ENCODE assay signal across 1 cellular context in the genomic region with DNA sequence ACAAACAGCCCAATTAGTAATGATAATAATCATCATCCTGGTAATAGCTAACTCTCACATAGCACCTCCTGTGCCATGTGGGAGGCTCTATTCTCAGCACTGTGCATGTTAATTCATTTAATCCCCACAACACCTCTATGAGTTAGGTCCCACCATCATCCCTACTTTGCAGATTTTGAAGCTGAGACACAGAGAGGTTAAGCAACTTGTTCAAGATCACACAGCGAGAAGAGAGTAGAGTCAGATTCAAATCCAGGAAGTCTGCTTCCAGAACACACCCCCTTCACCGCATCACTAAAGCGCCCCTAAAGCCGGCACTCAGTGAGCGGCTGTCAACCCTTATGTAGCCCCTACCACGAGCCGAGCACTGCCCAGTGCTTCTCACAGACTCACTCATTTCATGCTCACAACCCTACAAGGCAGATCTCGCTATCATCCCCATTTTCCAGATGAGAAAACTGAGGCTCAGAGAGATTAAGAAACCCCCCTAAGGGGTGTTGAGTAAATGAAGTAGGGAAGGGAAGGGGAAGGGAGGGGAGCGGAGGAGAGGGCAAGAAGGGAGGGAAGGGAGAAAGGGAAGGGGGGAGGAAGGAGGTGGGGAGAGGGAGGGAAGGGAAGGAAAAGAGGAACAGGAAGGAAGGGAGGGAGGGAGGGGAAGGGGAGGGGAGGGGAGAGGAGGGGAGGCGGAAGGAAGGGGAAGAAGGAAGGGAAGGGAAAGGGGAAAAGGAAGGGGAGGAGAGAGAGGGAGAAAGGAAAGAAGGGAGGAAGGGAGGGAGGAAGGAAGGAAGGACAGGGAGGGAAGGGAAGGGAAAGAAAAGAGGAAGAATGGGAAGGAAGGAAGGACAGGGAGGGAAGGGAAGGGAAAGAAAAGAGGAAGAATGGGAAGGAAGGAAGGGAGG.
TF ChIP-seq lines count a peak whose summit lies in the region.

No MANE protein-coding gene starts in this region.

TF ChIP-seq in H1, 55 proteins besides CTCF, POLR2A, EP300 and RAD21:
- no peak for TF ChIP-seq KDM5A (IDR thresholded peaks at IDR 0.05; ENCODE audit: low read length)
- TF ChIP-seq KDM1A (IDR thresholded peaks at IDR 0.05; ENCODE audit: borderline replicate concordance, low read length) = peak; percentile 89; the same call in 1 of the 2 replicates
